8 cellular contexts compared by ENCODE assay signal in genomic region chr10:3068968-3069737, GRCh38. TPM values are rescaled to one million over a fixed set of nuclear protein-coding genes. Genes with fewer than 3 reads are reported as not detected.
A peak's percentile ranks its signal among the peaks of the same experiment; 100 is the strongest.
DNase-seq lines count a peak whose midpoint lies in the region; ATAC-seq and TF ChIP-seq lines count a peak whose summit lies in the region.

No MANE protein-coding gene starts in this region.

- peak overlapping the region; percentile 65 to 91 (median 78) for H3K4me3 ChIP-seq in heart left ventricle

- H3K9me3 ChIP-seq in heart left ventricle = no peaks in the 10 kb centered on the region

- TF ChIP-seq POLR2A in heart left ventricle (IDR thresholded peaks at IDR 0.05) = no peak

- H3K27me3 ChIP-seq in heart left ventricle = peaks cover 0 to 9% (median 0%) of the 10 kb centered on the region in 9 donors

- H3K27ac Mint-ChIP-seq in IgD-negative memory B cell = peak overlapping the region in 1 of 3 donors; percentile 82
- peak overlapping the region; percentile 92 for H3K27ac Mint-ChIP-seq in activated T-helper 17 cell treated with anti-CD3 and anti-CD28 coated beads, Interleukin-2, amount 50 U/mL, for 72 hours

- peak; percentile 23 for ATAC-seq in GM21367 (IDR thresholded peaks at IDR 0.05; ENCODE audit: unreplicated experiment)
- ATAC-seq in activated T-helper 17 cell treated with anti-CD3 and anti-CD28 coated beads, Interleukin-2, amount 50 U/mL, for 72 hours (replicated peaks) = peak; percentile 25
- ATAC-seq in heart left ventricle = peak in 2 of 4 donors; percentile 5

- TF ChIP-seq CTCF in heart left ventricle (IDR thresholded peaks at IDR 0.05) = no peak

- peaks cover 13 to 33% (median 19%) of the 10 kb centered on the region in 3 donors for H3K4me1 Mint-ChIP-seq in IgD-negative memory B cell
- peaks cover 32% of the 10 kb centered on the region for H3K4me1 Mint-ChIP-seq in activated T-helper 17 cell treated with anti-CD3 and anti-CD28 coated beads, Interleukin-2, amount 50 U/mL, for 72 hours

- peak overlapping the region; percentile 19 to 97 (median 88) for H3K27ac ChIP-seq in heart left ventricle

- intact Hi-C loops in heart left ventricle (cut with DNase I) = loop anchor here in 3 of 10 donors (1.0 to 5.0 kb wide), 3 partner anchors 38 to 103 kb away; partner anchors contain the start of gene PITRM1 (in 1 of the 3)

- H3K27me3 Mint-ChIP-seq in IgD-negative memory B cell = no peaks in the 10 kb centered on the region
- no peaks in the 10 kb centered on the region for H3K27me3 Mint-ChIP-seq in activated T-helper 17 cell treated with anti-CD3 and anti-CD28 coated beads, Interleukin-2, amount 50 U/mL, for 72 hours

- H3K36me3 ChIP-seq in heart left ventricle = peaks cover 0 to 9% (median 3%) of the 10 kb centered on the region in 9 donors

- H3K4me3 Mint-ChIP-seq in IgD-negative memory B cell = peak overlapping the region; percentile 89 to 97 (median 92)
- H3K4me3 Mint-ChIP-seq in activated T-helper 17 cell treated with anti-CD3 and anti-CD28 coated beads, Interleukin-2, amount 50 U/mL, for 72 hours = peak overlapping the region; percentile 83

- peaks cover 3% of the 10 kb centered on the region for H3K36me3 Mint-ChIP-seq in IgD-negative memory B cell
- H3K36me3 Mint-ChIP-seq in activated T-helper 17 cell treated with anti-CD3 and anti-CD28 coated beads, Interleukin-2, amount 50 U/mL, for 72 hours (ENCODE audit: low read depth) = peaks cover 65% of the 10 kb centered on the region

- no peaks in the 10 kb centered on the region for H3K9me3 Mint-ChIP-seq in IgD-negative memory B cell
- H3K9me3 Mint-ChIP-seq in activated T-helper 17 cell treated with anti-CD3 and anti-CD28 coated beads, Interleukin-2, amount 50 U/mL, for 72 hours = peaks cover 4% of the 10 kb centered on the region

- peaks cover 0 to 73% (median 33%) of the 10 kb centered on the region in 12 donors for H3K4me1 ChIP-seq in heart left ventricle

- peak; percentile 39 for DNase-seq in EL
- peak in 2 of 5 donors; percentile 51 to 67 for DNase-seq in heart left ventricle
- peak; percentile 56 for DNase-seq in retina
- no peak for DNase-seq in T1000 (lab: John Stamatoyannopoulos, UW)
- DNase-seq in OCI-M2 (lab: John Stamatoyannopoulos, UW; ENCODE audit: unreplicated experiment) = no peak

- 10 to 29% (median 14%) methylated on average over 25 to 57 of the region's 57 CpGs for WGBS in heart left ventricle, 4 donors

RNA-seq across cellular contexts. Expression of gene PFKP, which starts 1.8 kb away (rescaled TPM):
- polyA plus RNA-seq in IgD-negative memory B cell (42.2 TPM), heart left ventricle (100 to 1,000 TPM in 1 of 2 donors, 10 to 100 TPM in 1; 68.0 to 231 TPM)
- total RNA-seq in activated T-helper 17 cell treated with anti-CD3 and anti-CD28 coated beads, Interleukin-2, amount 50 U/mL, for 72 hours = 100 to 1,000 TPM; 349 TPM
- 100 to 1,000 TPM; 141 to 318 (median 183) TPM for total RNA-seq in heart left ventricle

Comparison
In these comparisons a context has a peak if more than half of its experiments do, and no peak if none do; other contexts are left out.
1. DNase-seq: peak in EL (single experiment) and retina (single experiment); none in T1000 (single experiment) and OCI-M2 (single experiment).